Comparison of ENCODE assay signal across 3 cellular contexts in genomic region chr16:18344634-18345033, GRCh38. TPM values are rescaled to one million over a fixed set of nuclear protein-coding genes. Genes with fewer than 3 reads are reported as not detected.
"Had no signal": no experiment of that assay in that cellular context is flagged by ENCODE, and none has a peak within 500 bp of the region (broad histone marks: within the 10 kb centered on the region; RNA-seq: fewer than 3 reads in every experiment).

No MANE protein-coding gene starts in this region.

RNA-seq across cellular contexts. Expression of gene NPIPA8, which starts 8.1 kb away (rescaled TPM):
- total RNA-seq: HT-29, HT1080 had no signal
- polyA plus RNA-seq: IgD-negative memory B cell had no signal
